Comparison of ENCODE assay signal across 30 cellular contexts in the genomic region with DNA sequence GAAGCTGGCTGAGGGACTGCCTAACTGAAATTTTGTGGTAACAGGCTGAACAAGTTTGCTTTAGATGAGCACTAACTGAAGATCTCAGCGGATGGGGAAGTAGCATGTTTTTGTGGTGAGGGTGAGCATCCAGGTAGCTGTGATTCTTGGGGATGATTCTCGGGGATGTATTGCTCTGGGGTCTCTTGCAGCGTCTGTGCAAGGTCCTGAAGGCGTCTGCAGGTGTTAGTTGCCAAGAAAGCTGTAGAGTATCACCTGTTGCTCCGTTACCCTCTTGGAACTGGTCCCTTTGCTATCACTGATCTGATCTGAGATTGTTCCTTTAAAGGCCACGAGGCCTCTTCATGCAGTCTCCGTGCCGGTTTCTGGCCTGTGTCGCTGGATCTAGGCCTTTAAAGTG. TPM values are rescaled to one million over a fixed set of nuclear protein-coding genes. Genes with fewer than 3 reads are reported as not detected.
A peak's percentile ranks its signal among the peaks of the same experiment; 100 is the strongest.
DNase-seq lines count a peak whose midpoint lies in the region; TF ChIP-seq lines count a peak whose summit lies in the region.
"Had no signal": no experiment of that assay in that cellular context is flagged by ENCODE, and none has a peak within 500 bp of the region (broad histone marks: within the 10 kb centered on the region; RNA-seq: fewer than 3 reads in every experiment).

No MANE protein-coding gene starts in this region.

- H3K36me3 ChIP-seq in breast epithelium (peaks cover under 1% of the 10 kb centered on the region), mammary epithelial cell (ENCODE audit: insufficient read depth, low read length) (peaks cover 41% of the 10 kb centered on the region)

- H2AFZ ChIP-seq in mammary epithelial cell (ENCODE audit: low read depth, low read length), result no peak overlapping the region
- H2AFZ ChIP-seq: GM23338 had no signal

- H3K9ac ChIP-seq in mammary epithelial cell (ENCODE audit: insufficient read depth, low read length), result no peak overlapping the region
- H3K9ac ChIP-seq: BLaER1 had no signal

- no peak for TF ChIP-seq POLR2A in breast epithelium (IDR thresholded peaks at IDR 0.05)

- DNase-seq in breast epithelium (ENCODE audit: low spot score in 2 of 2), result no peak
- no peak for DNase-seq in mammary epithelial cell
- DNase-seq in Jurkat, Clone E6-1 (ENCODE audit: low read depth, low spot score), result peak; percentile 84
- no peak for DNase-seq in endothelial cell (ENCODE audit: low spot score)
- DNase-seq in mesenteric fat pad (ENCODE audit: low spot score), result no peak
- no peak for DNase-seq in dermis blood vessel endothelial cell
- no peak for DNase-seq in OCI-M2 (lab: John Stamatoyannopoulos, UW; ENCODE audit: unreplicated experiment)
- DNase-seq: CD4-positive, alpha-beta memory T cell; COR-L47; DMS53; EL; GDM1; H9; HFFc6; Kasumi-1; MV-4-11; NCI-H1105; NCI-H146; NCI-H2029; NCI-H446 treated with DMSO at 0.1 percent for 48 hours; NCI-H526 treated with DMSO at 0.1 percent for 48 hours; SHP77 had no signal

- H3K27me3 Mint-ChIP-seq in endothelial cell (ENCODE audit: unreplicated experiment), result peaks cover 6% of the 10 kb centered on the region
- H3K27me3 Mint-ChIP-seq: CD4-positive, alpha-beta memory T cell had no signal

- intact Hi-C loops in breast epithelium (cut with DNase I; ENCODE audit: low total_unique reads), result no loop called here
- intact Hi-C loops in mammary epithelial cell (cut with micrococcal nuclease), result no loop called here

- H3K4me3 Mint-ChIP-seq in endothelial cell (ENCODE audit: unreplicated experiment), result peak overlapping the region; percentile 22
- H3K4me3 Mint-ChIP-seq: GM23338, H9, HFFc6 had no signal

- H3K9me3 Mint-ChIP-seq in endothelial cell (ENCODE audit: unreplicated experiment), result peaks cover 5% of the 10 kb centered on the region
- H3K9me3 Mint-ChIP-seq: HFFc6 had no signal

- H3K27ac ChIP-seq in breast epithelium (peak overlapping the region; percentile 13 to 87), mammary epithelial cell (ENCODE audit: insufficient read depth, low read depth, low read length) (no peak overlapping the region)
- H3K27ac ChIP-seq: BLaER1, HL-60, RWPE1 had no signal

- H3K4me1 ChIP-seq in breast epithelium (peaks cover 0 to 6% of the 10 kb centered on the region in 2 donors), mammary epithelial cell (ENCODE audit: insufficient read depth, low read length) (peaks cover 31% of the 10 kb centered on the region)

- peaks cover 76% of the 10 kb centered on the region for H3K36me3 Mint-ChIP-seq in endothelial cell (ENCODE audit: low read depth, unreplicated experiment)

- H3K4me3 ChIP-seq in breast epithelium (no peak overlapping the region), mammary epithelial cell (replicated peaks in 1 of 3; ENCODE audit: insufficient read depth in 1 of 3, low read depth in 2 of 3, low read length in 3 of 3) (no peak overlapping the region)
- H3K4me3 ChIP-seq in Jurkat, Clone E6-1 (ENCODE audit: low read length), result peak overlapping the region; percentile 40
- H3K4me3 ChIP-seq: BLaER1, GM12878, GM23338 had no signal

- H3K4me2 ChIP-seq in mammary epithelial cell (ENCODE audit: insufficient read depth, low read depth, low read length), result no peak overlapping the region
- H3K4me2 ChIP-seq: BLaER1, GM23338 had no signal

- TF ChIP-seq CTCF in breast epithelium (IDR thresholded peaks at IDR 0.05) (no peak), mammary epithelial cell (conservative IDR thresholded peaks at IDR 0.05 in 1 of 2, IDR thresholded peaks at IDR 0.05 in 1 of 2; ENCODE audit: extremely low read depth in 1 of 2, insufficient read depth in 1 of 2, low read depth in 1 of 2, low read length in 2 of 2) (no peak), endothelial cell (IDR thresholded peaks at IDR 0.05; ENCODE audit: unreplicated experiment) (no peak)

- 80% methylated on average over 9 of the region's 9 CpGs for WGBS in mammary epithelial cell (ENCODE audit: low coverage, missing lambda C conversion rate)

- H3K27me3 ChIP-seq in breast epithelium, result no peaks in the 10 kb centered on the region
- H3K27me3 ChIP-seq in mammary epithelial cell (ENCODE audit: insufficient read depth, low read length), result no peaks in the 10 kb centered on the region
- H3K27me3 ChIP-seq: BLaER1 had no signal

- H3K9me3 ChIP-seq in breast epithelium (no peaks in the 10 kb centered on the region), mammary epithelial cell (replicated peaks; ENCODE audit: insufficient read depth, low read length) (no peaks in the 10 kb centered on the region)

- BruUV-seq in mammary epithelial cell (replicated peaks; lab: Mats Ljungman, UMichigan), result no TSS peak

- CTCF ChIA-PET in mammary epithelial cell (lab: Charles Lee; ENCODE audit: low non-redundant PET), result no interaction called here

- peaks cover 14% of the 10 kb centered on the region for H3K4me1 Mint-ChIP-seq in endothelial cell (ENCODE audit: unreplicated experiment)

- H4K20me1 ChIP-seq in mammary epithelial cell (ENCODE audit: insufficient read depth, low read length), result peaks cover 2% of the 10 kb centered on the region

- H3K79me2 ChIP-seq in mammary epithelial cell (ENCODE audit: insufficient read depth, low read length), result peaks cover 91% of the 10 kb centered on the region

- no peak overlapping the region for H3K27ac Mint-ChIP-seq in endothelial cell (ENCODE audit: unreplicated experiment)
- H3K27ac Mint-ChIP-seq: GM23338, H9, HFFc6 had no signal

- in situ Hi-C loops in mammary epithelial cell (cut with MboI; ENCODE audit: low sequenced_read_pairs in 2 of 2), result no loop called here

- dilution Hi-C loops in mammary epithelial cell (cut with HindIII; ENCODE audit: low sequenced_read_pairs), result no loop called here

RNA-seq across cellular contexts. Expression of a gene that starts 6.0 kb away (rescaled TPM):
- total RNA-seq in breast epithelium (10 to 100 TPM; 34.1 to 81.5 (median 80.6) TPM), mammary epithelial cell (10 to 100 TPM; 91.4 to 99.0 TPM), endothelial cell (ENCODE audit: unreplicated experiment) (45.3 TPM), mesenteric fat pad (27.8 TPM), dermis blood vessel endothelial cell (119 and 173 TPM in 2 replicates)
- polyA plus RNA-seq in mammary epithelial cell, result 183 TPM
- polyA minus RNA-seq in mammary epithelial cell, result 94.4 TPM
- 144 TPM for polyA plus RNA-seq in Jurkat, Clone E6-1 (2012; ENCODE audit: insufficient read depth, insufficient read length)

RNA-seq across cellular contexts. Expression of a gene that starts 34.3 kb away (rescaled TPM):
- total RNA-seq in breast epithelium (not detected), mammary epithelial cell (not detected), endothelial cell (ENCODE audit: unreplicated experiment) (not detected), mesenteric fat pad (not detected), dermis blood vessel endothelial cell (not detected in 2 replicates)
- not detected for polyA plus RNA-seq in mammary epithelial cell
- polyA minus RNA-seq in mammary epithelial cell, result not detected
- polyA plus RNA-seq in Jurkat, Clone E6-1 (2012; ENCODE audit: insufficient read depth, insufficient read length), result not detected
- total RNA-seq: CD4-positive, alpha-beta memory T cell; GM12878; GM23338; H9; HFFc6; MCF 10A; SK-MEL-5 had no signal
- polyA plus RNA-seq: AG04450; CD4-positive, alpha-beta memory T cell; GM23338 had no signal
